Comparison of ENCODE assay signal across 24 cellular contexts in the genomic region with DNA sequence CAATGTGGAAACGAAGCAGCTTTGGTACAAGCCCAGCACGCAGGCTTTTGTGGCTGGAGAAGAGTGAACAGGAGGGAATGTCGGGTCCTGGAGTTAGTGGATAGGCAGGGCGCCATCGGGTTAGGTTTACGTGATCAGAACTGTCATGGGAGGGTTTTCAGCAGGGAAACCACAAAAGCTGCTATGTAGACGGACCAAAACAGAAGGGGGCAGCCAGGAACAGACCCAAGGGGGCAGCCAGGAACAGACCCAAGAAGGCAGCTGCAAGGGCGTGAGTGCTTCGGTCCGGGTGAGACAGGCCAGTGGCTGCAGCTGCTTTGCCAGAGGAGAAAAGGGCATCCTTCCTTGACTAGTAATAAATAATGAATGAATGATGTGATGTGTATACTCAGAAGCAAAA.
"Had no signal": no experiment of that assay in that cellular context is flagged by ENCODE, and none has a peak within 500 bp of the region (broad histone marks: within the 10 kb centered on the region; RNA-seq: fewer than 3 reads in every experiment).

No MANE protein-coding gene starts in this region.

- H3K4me3 Mint-ChIP-seq: activated CD8-positive, alpha-beta T cell treated with anti-CD3 and anti-CD28 coated beads for 36 hours; activated T-cell treated with anti-CD3 and anti-CD28 coated beads, Interleukin-2, amount 50 U/mL, for 72 hours; brain had no signal

- DNase-seq: activated CD4-positive, alpha-beta T cell treated with anti-CD3 and anti-CD28 coated beads for 4 hours; activated CD8-positive, alpha-beta memory T cell treated with anti-CD3 and anti-CD28 coated beads, Interleukin-2, amount 50 U/mL, for 4 hours; activated CD8-positive, alpha-beta T cell treated with anti-CD3 and anti-CD28 coated beads for 36 hours; activated naive CD4-positive, alpha-beta T cell treated with anti-CD3 and anti-CD28 coated beads, Interleukin-2, amount 50 U/mL, for 16 hours; activated T-cell treated with anti-CD3 and anti-CD28 coated beads, Interleukin-2, amount 50 U/mL, for 72 hours; amniotic stem cell; Kasumi-1; NCI-H1092; NCI-H1417; NCI-H1930; NCI-H2171; NCI-H2227 treated with DMSO at 0.1 percent for 48 hours; NCI-H446 treated with DMSO at 0.1 percent for 48 hours; NCI-H526; NK-92 treated with Interleukin-12 subunit alpha and Interleukin-12 subunit beta, amount 100 ng/mL, for 24 hours; OCI-M1; RPMI8226 had no signal

- H3K4me3 ChIP-seq: K562, SK-N-MC had no signal

- H3K27ac ChIP-seq: SK-N-MC had no signal

- ATAC-seq: activated CD4-positive, CD25-positive, alpha-beta regulatory T cell treated with anti-CD3 and anti-CD28 coated beads, Interleukin-2, amount 50 U/mL, for 24 hours; activated CD8-positive, alpha-beta T cell treated with anti-CD3 and anti-CD28 coated beads for 36 hours; activated T-cell treated with anti-CD3 and anti-CD28 coated beads, Interleukin-2, amount 50 U/mL, for 72 hours; K562; Panc1; Right ventricle myocardium inferior had no signal

- H3K27me3 Mint-ChIP-seq: activated CD8-positive, alpha-beta T cell treated with anti-CD3 and anti-CD28 coated beads for 36 hours; brain had no signal

- H3K9me3 Mint-ChIP-seq: activated CD8-positive, alpha-beta T cell treated with anti-CD3 and anti-CD28 coated beads for 36 hours; activated T-cell treated with anti-CD3 and anti-CD28 coated beads, Interleukin-2, amount 50 U/mL, for 72 hours; activated T-helper 2 cell treated with anti-CD3 and anti-CD28 coated beads, Interferon-gamma antibody, Interleukin-2, Interleukin-4, amounts not matched to agents 10 μg/mL and 5 μg/mL and 100 μg/mL, durations not matched to agents 14 hours and 24 hours and 36 hours; brain had no signal

- H3K27ac Mint-ChIP-seq: activated CD8-positive, alpha-beta T cell treated with anti-CD3 and anti-CD28 coated beads for 36 hours; activated T-cell treated with anti-CD3 and anti-CD28 coated beads, Interleukin-2, amount 50 U/mL, for 72 hours; activated T-helper 2 cell treated with anti-CD3 and anti-CD28 coated beads, Interferon-gamma antibody, Interleukin-2, Interleukin-4, amounts not matched to agents 10 μg/mL and 5 μg/mL and 100 μg/mL, durations not matched to agents 14 hours and 24 hours and 36 hours had no signal
